26 cellular contexts compared by ENCODE assay signal in genomic region chr5:13348568-13348967, GRCh38.
"Had no signal": no experiment of that assay in that cellular context is flagged by ENCODE, and none has a peak within 500 bp of the region (broad histone marks: within the 10 kb centered on the region; RNA-seq: fewer than 3 reads in every experiment).

No MANE protein-coding gene starts in this region.

- H3K4me3 ChIP-seq: colonic mucosa, gastroesophageal sphincter, left ventricle myocardium inferior, lower lobe of right lung, neural progenitor cell, ovary, right atrium auricular region, sigmoid colon, skin epidermis, thoracic aorta, transverse colon had no signal

- DNase-seq: colonic mucosa; effector CD4-positive, alpha-beta T cell; endodermal cell; immature natural killer cell; left cardiac atrium; left ventricle myocardium inferior; lower lobe of right lung; mesenchymal stem cell; midbrain; nucleus accumbens; ovary; sigmoid colon; stimulated activated CD4-positive, alpha-beta T cell treated with anti-CD3 and anti-CD28 coated beads, Interleukin-2, amount 100 ng/mL, for 24 hours; stimulated activated CD4-positive, alpha-beta T cell treated with anti-CD3 and anti-CD28 coated beads, Interleukin-4, amount 100 ng/mL, for 4 hours; stimulated activated naive B cell treated with anti-CD40 and anti-IgM and Interleukin-4, amounts not matched to agents 10 μg/mL and 1 μg/mL and 100 μg/mL, for 72 hours; stimulated activated naive CD8-positive, alpha-beta T cell treated with anti-CD3 and anti-CD28 coated beads, Interleukin-15, amount 100 ng/mL, for 72 hours; transverse colon had no signal

- H3K4me1 ChIP-seq: colonic mucosa, gastroesophageal sphincter, left ventricle myocardium inferior, lower lobe of right lung, neural progenitor cell, right atrium auricular region, sigmoid colon, transverse colon had no signal

- H3K27me3 ChIP-seq: colonic mucosa, gastroesophageal sphincter, neural progenitor cell, ovary, right atrium auricular region, sigmoid colon, transverse colon had no signal

- H3K9me3 ChIP-seq: colonic mucosa, gastroesophageal sphincter, lower lobe of right lung, ovary, right atrium auricular region, sigmoid colon, thoracic aorta, transverse colon had no signal

- FAIRE-seq: endothelial cell of umbilical vein, keratinocyte had no signal

- H3K36me3 ChIP-seq: colonic mucosa, gastroesophageal sphincter, left ventricle myocardium inferior, lower lobe of right lung, neural progenitor cell, ovary, right atrium auricular region, sigmoid colon, thoracic aorta, transverse colon had no signal

- H3K27ac ChIP-seq: colonic mucosa, gastroesophageal sphincter, left ventricle myocardium inferior, lower lobe of right lung, neural progenitor cell, ovary, right atrium auricular region, sigmoid colon, skin epidermis, thoracic aorta, transverse colon had no signal

- ATAC-seq: esophagus mucosa; gastroesophageal sphincter; left cardiac atrium; lower lobe of right lung; natural killer cell treated with Interleukin-12 subunit alpha and Interleukin-12 subunit beta and Interleukin-15 and Interleukin-18, amount 100 ng/mL, for 72 hours; stimulated activated naive B cell treated with anti-CD40 and anti-IgM and Interleukin-4, amounts not matched to agents 10 μg/mL and 1 μg/mL and 100 μg/mL, for 72 hours; stimulated activated naive CD8-positive, alpha-beta T cell treated with anti-CD3 and anti-CD28 coated beads, Interleukin-15, amount 100 ng/mL, for 72 hours had no signal
